8 cellular contexts compared by ENCODE assay signal in genomic region chr12:109098671-109099070, GRCh38. TPM values are rescaled to one million over a fixed set of nuclear protein-coding genes. Genes with fewer than 3 reads are reported as not detected.
DNase-seq lines count a peak whose midpoint lies in the region; ATAC-seq and TF ChIP-seq lines count a peak whose summit lies in the region.

No MANE protein-coding gene starts in this region.

- intact Hi-C loops in ovary (cut with DNase I) (loop anchor here in 3 of 4 donors (5.0 to 10.0 kb wide), 5 partner anchors 244 to 536 kb away; partner anchors contain the start of genes ISCU (in 2 of the 3), SART3 (in 2 of the 3) and SSH1 (in 1 of the 3)), head of caudate nucleus (cut with DNase I) (loop anchor here (10.0 kb wide), 1 partner anchor 144 kb away; no protein-coding TSS in a partner anchor)

- no peak for TF ChIP-seq CTCF in ovary (IDR thresholded peaks at IDR 0.05)

- no peaks in the 10 kb centered on the region for H3K9me3 ChIP-seq in SK-N-MC (ENCODE audit: low read depth, low read length)
- no peaks in the 10 kb centered on the region for H3K9me3 ChIP-seq in ovary

- WGBS in ovary, 3 donors = 0 to 4% (median 2%) methylated on average over 8 of the region's 8 CpGs

- ATAC-seq in GM19023 (IDR thresholded peaks at IDR 0.05; ENCODE audit: unreplicated experiment) (no peak), GM19397 (IDR thresholded peaks at IDR 0.05; ENCODE audit: unreplicated experiment) (no peak)

- H3K27me3 ChIP-seq in ovary = no peaks in the 10 kb centered on the region

- H3K36me3 ChIP-seq in SK-N-MC (ENCODE audit: insufficient read depth, low read length) (peaks cover 48% of the 10 kb centered on the region), ovary (no peaks in the 10 kb centered on the region)

- H3K4me1 ChIP-seq in ovary (ENCODE audit: insufficient read depth) = peaks cover 4% of the 10 kb centered on the region

- in situ Hi-C loops in G401 (cut with HindIII; ENCODE audit: low sequenced_read_pairs) = no loop called here

- no peak for TF ChIP-seq POLR2A in ovary (IDR thresholded peaks at IDR 0.05)

- TF ChIP-seq EP300 in ovary (IDR thresholded peaks at IDR 0.05) = no peak

- DNase-seq in G401 (ENCODE audit: low spot score) (peak; percentile 46), SK-N-MC (ENCODE audit: low read depth, low spot score) (no peak), fibroblast of peridontal ligament (ENCODE audit: extremely low read depth) (peak; percentile 40), ovary (no peak), head of caudate nucleus (no peak), midbrain (lab: John Stamatoyannopoulos, UW) (no peak)

- peak overlapping the region; percentile 87 for H3K4me3 ChIP-seq in SK-N-MC
- peak overlapping the region; percentile 78 for H3K4me3 ChIP-seq in ovary

- H3K27ac ChIP-seq in SK-N-MC = no peak overlapping the region
- peak overlapping the region; percentile 2 to 84 for H3K27ac ChIP-seq in ovary

- peak overlapping the region; percentile 79 for H3K9ac ChIP-seq in SK-N-MC (ENCODE audit: insufficient read length)

RNA-seq across cellular contexts. Expression of gene UNG, which starts 1.3 kb away (rescaled TPM):
- 73.7 and 94.8 TPM in 2 replicates for total RNA-seq in G401 (2014; rRNA removed; shearing (Covaris generic))
- total RNA-seq in ovary = 10 to 100 TPM; 13.5 to 25.4 (median 21.5) TPM
- polyA plus RNA-seq in ovary = 10 to 100 TPM; 13.5 to 34.2 TPM

RNA-seq across cellular contexts. Expression of gene ALKBH2, which starts 5.4 kb away (rescaled TPM):
- 47.9 and 54.5 TPM in 2 replicates for total RNA-seq in G401 (2014; rRNA removed; shearing (Covaris generic))
- total RNA-seq in ovary = 10 to 100 TPM; 11.3 to 26.4 (median 21.1) TPM
- polyA plus RNA-seq in ovary = 10 to 100 TPM; 11.7 to 24.8 TPM

RNA-seq across cellular contexts. Expression of gene ACACB, which starts 17.7 kb away (rescaled TPM):
- total RNA-seq in G401 (2014; rRNA removed; shearing (Covaris generic)) = 1.7 and 2.6 TPM in 2 replicates
- 10 to 100 TPM; 27.1 to 56.5 (median 40.9) TPM for total RNA-seq in ovary
- polyA plus RNA-seq in ovary = 10 to 100 TPM; 20.5 to 23.0 TPM

RNA-seq across cellular contexts. Expression of gene USP30, which starts 46.3 kb away (rescaled TPM):
- 20.5 and 21.6 TPM in 2 replicates for total RNA-seq in G401 (2014; rRNA removed; shearing (Covaris generic))
- 10 to 100 TPM; 11.8 to 24.7 (median 21.0) TPM for total RNA-seq in ovary
- 10 to 100 TPM; 13.0 to 27.1 TPM for polyA plus RNA-seq in ovary

Comparison
In these comparisons a context has a peak if more than half of its experiments do, and no peak if none do; other contexts are left out.
1. DNase-seq: peak in G401 (single experiment) and fibroblast of peridontal ligament (single experiment); none in SK-N-MC (single experiment), ovary (0 of 5), head of caudate nucleus (0 of 42) and midbrain (single experiment).